In genomic region chr17:64732336-64733006, GRCh38 we compare ENCODE assay signal across 14 cellular contexts.
A peak's percentile ranks its signal among the peaks of the same experiment; 100 is the strongest.
DNase-seq lines count a peak whose midpoint lies in the region; ATAC-seq, FAIRE-seq and TF ChIP-seq lines count a peak whose summit lies in the region.
"Had no signal": no experiment of that assay in that cellular context is flagged by ENCODE, and none has a peak within 500 bp of the region (broad histone marks: within the 10 kb centered on the region; RNA-seq: fewer than 3 reads in every experiment).

No MANE protein-coding gene starts in this region.

- no peaks in the 10 kb centered on the region for H3K9me1 ChIP-seq in K562 (ENCODE audit: control insufficient read depth, insufficient read depth, low read length)

- intact Hi-C loops in Right ventricle myocardium inferior (cut with DNase I) (no loop called here), K562 (cut with micrococcal nuclease) (loop anchor here (10.0 kb wide), 1 partner anchor 228 kb away; the partner anchor contains the start of genes CEP95 and DDX5), upper lobe of right lung (cut with DNase I) (no loop called here), Calu3 (cut with micrococcal nuclease; ENCODE audit: unreplicated experiment) (loop anchor here (10.0 kb wide), 1 partner anchor 78 kb away; no protein-coding TSS in a partner anchor)

- H3K4me3 Mint-ChIP-seq in Calu3 (ENCODE audit: low read depth, unreplicated experiment): no peak overlapping the region
- H3K4me3 Mint-ChIP-seq: activated CD8-positive, alpha-beta memory T cell treated with anti-CD3 and anti-CD28 coated beads, Interleukin-2, amount 10 ng/mL, durations not matched to agents 7 days and 5 days had no signal

- H4K20me1 ChIP-seq in K562 (replicated peaks; ENCODE audit: control insufficient read depth, insufficient read depth, low read length): no peaks in the 10 kb centered on the region

- H2AFZ ChIP-seq in K562 (ENCODE audit: low read depth, low read length): peak overlapping the region; percentile 59

- H3K9me3 Mint-ChIP-seq in Calu3 (ENCODE audit: low read depth, unreplicated experiment): no peaks in the 10 kb centered on the region

- CTCF ChIA-PET in K562 (lab: Yijun Ruan, JAX; ENCODE audit: low intra/inter-chr PET ratio) (no interaction called here), Calu3 (lab: Charles Lee) (no interaction called here)

- in situ Hi-C loops in K562 (cut with MboI): no loop called here

- BruUV-seq in K562 (replicated peaks; lab: Mats Ljungman, UMichigan) (no TSS peak), Calu3 (replicated peaks; lab: Mats Ljungman, UMichigan) (no TSS peak)

- POLR2A ChIA-PET in K562 (lab: Yijun Ruan, JAX): no interaction called here

- H3K9me3 ChIP-seq in right atrium auricular region: no peaks in the 10 kb centered on the region
- no peaks in the 10 kb centered on the region for H3K9me3 ChIP-seq in K562 (replicated peaks; ENCODE audit: control insufficient read depth, insufficient read depth, low read depth, low read length)
- no peaks in the 10 kb centered on the region for H3K9me3 ChIP-seq in upper lobe of right lung
- H3K9me3 ChIP-seq: ascending aorta had no signal

- H3K4me1 Mint-ChIP-seq in Calu3 (ENCODE audit: low read depth, unreplicated experiment): peaks cover 9% of the 10 kb centered on the region

- H3K79me2 ChIP-seq in K562 (ENCODE audit: control insufficient read depth, insufficient read depth, low read length): no peaks in the 10 kb centered on the region

- ATAC-seq in Right ventricle myocardium inferior (peak; percentile 81), K562 (no peak; the same call in none of the 3 replicates), upper lobe of right lung (peak; percentile 34), GM19455 (IDR thresholded peaks at IDR 0.05; ENCODE audit: unreplicated experiment) (no peak)
- ATAC-seq: activated CD8-positive, alpha-beta memory T cell treated with anti-CD3 and anti-CD28 coated beads, Interleukin-2, amount 10 ng/mL, durations not matched to agents 7 days and 5 days had no signal

- no peak for TF ChIP-seq POLR2A in K562 (conservative IDR thresholded peaks at IDR 0.05)

- no peak overlapping the region for H3K27ac Mint-ChIP-seq in Calu3 (ENCODE audit: unreplicated experiment)
- H3K27ac Mint-ChIP-seq: activated CD8-positive, alpha-beta memory T cell treated with anti-CD3 and anti-CD28 coated beads, Interleukin-2, amount 10 ng/mL, durations not matched to agents 7 days and 5 days had no signal

- H3K27ac ChIP-seq in right atrium auricular region: peak overlapping the region in 1 of 2 donors; percentile 16
- H3K27ac ChIP-seq in K562 (ENCODE audit: extremely low read depth, low read depth, low read length): no peak overlapping the region
- H3K27ac ChIP-seq in upper lobe of right lung: no peak overlapping the region
- H3K27ac ChIP-seq: SK-N-MC had no signal

- no peak for TF ChIP-seq CTCF in right atrium auricular region (IDR thresholded peaks at IDR 0.05)
- TF ChIP-seq CTCF in K562 (IDR thresholded peaks at IDR 0.05 in 2 of 3, conservative IDR thresholded peaks at IDR 0.05 in 1 of 3; ENCODE audit: insufficient read depth in 2 of 3, low read depth in 1 of 3, low read length in 3 of 3): no peak
- no peak for TF ChIP-seq CTCF in upper lobe of right lung (IDR thresholded peaks at IDR 0.05)
- no peak for TF ChIP-seq CTCF in Calu3 (IDR thresholded peaks at IDR 0.05; ENCODE audit: unreplicated experiment)

- no peak overlapping the region for H3K9ac ChIP-seq in K562 (ENCODE audit: insufficient read depth in 1 of 2, low read depth in 2 of 2, low read length in 2 of 2)

- H3K4me2 ChIP-seq in K562 (ENCODE audit: insufficient read depth, low read length): no peak overlapping the region

- DNase-seq in Right ventricle myocardium inferior (ENCODE audit: missing footprints): peak; percentile 71
- DNase-seq in right atrium auricular region (ENCODE audit: low spot score): no peak
- peak in 2 of 4 experiments; percentile 2 to 30 for DNase-seq in K562 (ENCODE audit: extremely low read depth in 1 of 4, low spot score in 3 of 4)
- DNase-seq in kidney glomerular epithelial cell (lab: John Stamatoyannopoulos, UW): peak; percentile 41
- no peak for DNase-seq in upper lobe of right lung
- no peak for DNase-seq in Calu3
- no peak for DNase-seq in NCI-H748 (lab: John Stamatoyannopoulos, UW; ENCODE audit: unreplicated experiment)
- DNase-seq: activated CD8-positive, alpha-beta memory T cell treated with anti-CD3 and anti-CD28 coated beads, Interleukin-2, amount 10 ng/mL, durations not matched to agents 7 days and 5 days; NCI-H1694 treated with DMSO at 0.1 percent for 48 hours; stimulated activated CD4-positive, alpha-beta T cell treated with anti-CD3 and anti-CD28 coated beads, Interleukin-4, amount 100 ng/mL, for 24 hours had no signal

- no peak for TF ChIP-seq EP300 in K562 (IDR thresholded peaks at IDR 0.05; ENCODE audit: low read length)

- H3K27me3 ChIP-seq in right atrium auricular region: no peaks in the 10 kb centered on the region
- H3K27me3 ChIP-seq in K562 (ENCODE audit: control insufficient read depth in 2 of 2, insufficient read depth in 2 of 2, low read length in 2 of 2): peaks cover 0 to 5% of the 10 kb centered on the region in 2 experiments; a peak in 2 of 5 replicates
- no peaks in the 10 kb centered on the region for H3K27me3 ChIP-seq in upper lobe of right lung
- H3K27me3 ChIP-seq: ascending aorta had no signal

- FAIRE-seq in K562 (lab: Jason Lieb, UNC): peak; percentile 52
- FAIRE-seq: A204.1 had no signal

- H3K36me3 ChIP-seq in right atrium auricular region: no peaks in the 10 kb centered on the region
- H3K36me3 ChIP-seq in K562 (ENCODE audit: control insufficient read depth, insufficient read depth, low read length): no peaks in the 10 kb centered on the region
- H3K36me3 ChIP-seq in upper lobe of right lung: no peaks in the 10 kb centered on the region
- H3K36me3 ChIP-seq: ascending aorta had no signal

- H3K4me3 ChIP-seq in right atrium auricular region (no peak overlapping the region), K562 (no peak overlapping the region), upper lobe of right lung (no peak overlapping the region)
- H3K4me3 ChIP-seq: ascending aorta, SK-N-MC had no signal

- TF ChIP-seq RAD21 in K562 (CRISPR knock-in tag; conservative IDR thresholded peaks at IDR 0.05 in 1 of 2, IDR thresholded peaks at IDR 0.05 in 1 of 2): no peak

- no peaks in the 10 kb centered on the region for H3K27me3 Mint-ChIP-seq in Calu3 (ENCODE audit: unreplicated experiment)
- H3K27me3 Mint-ChIP-seq: activated CD8-positive, alpha-beta memory T cell treated with anti-CD3 and anti-CD28 coated beads, Interleukin-2, amount 10 ng/mL, durations not matched to agents 7 days and 5 days had no signal

- 19% methylated on average over 12 of the region's 12 CpGs for WGBS in K562 (ENCODE audit: insufficient coverage, low coverage, missing lambda C conversion rate)

- no peaks in the 10 kb centered on the region for H3K36me3 Mint-ChIP-seq in Calu3 (ENCODE audit: insufficient read depth, unreplicated experiment)
- H3K36me3 Mint-ChIP-seq: activated CD8-positive, alpha-beta memory T cell treated with anti-CD3 and anti-CD28 coated beads, Interleukin-2, amount 10 ng/mL, durations not matched to agents 7 days and 5 days had no signal

- H3K4me1 ChIP-seq in right atrium auricular region (peaks cover 0 to 16% of the 10 kb centered on the region in 2 donors), K562 (replicated peaks in 1 of 2; ENCODE audit: control insufficient read depth in 2 of 2, insufficient read depth in 2 of 2, low read length in 2 of 2) (peaks cover 2 to 4% of the 10 kb centered on the region in 2 experiments; a peak in 1 of 5 replicates), upper lobe of right lung (peaks cover 17% of the 10 kb centered on the region)

TF ChIP-seq in K562, 482 proteins besides CTCF, POLR2A, EP300 and RAD21:
- TF ChIP-seq ATF3 (IDR thresholded peaks at IDR 0.05): peak; percentile 48; the same call in 1 of the 2 replicates
- no peak for TF ChIP-seq ATF3 (CRISPR knock-in tag; conservative IDR thresholded peaks at IDR 0.05)
- TF ChIP-seq ZNF507 (tag; conservative IDR thresholded peaks at IDR 0.05): no peak
TF ChIP-seq in K562: peak in this region for 1.

Comparison
In these comparisons a context has a peak if more than half of its experiments do, and no peak if none do; other contexts are left out.
1. DNase-seq: peak in Right ventricle myocardium inferior (single experiment) and kidney glomerular epithelial cell (single experiment); none in right atrium auricular region (single experiment), upper lobe of right lung (single experiment), Calu3 (single experiment) and NCI-H748 (single experiment).
2. ATAC-seq: peak in Right ventricle myocardium inferior (single experiment) and upper lobe of right lung (single experiment); none in K562 (single experiment) and GM19455 (single experiment).
3. intact Hi-C loops: an anchor here in K562 (10.0 kb wide) and Calu3 (10.0 kb wide); none called in Right ventricle myocardium inferior and upper lobe of right lung.